ENCODE assay signal across 8 cellular contexts in genomic region chr18:51621103-51621969, GRCh38.
DNase-seq lines count a peak whose midpoint lies in the region; ATAC-seq and TF ChIP-seq lines count a peak whose summit lies in the region.

No MANE protein-coding gene starts in this region.

- H3K4me3 ChIP-seq in GM12865 (ENCODE audit: low read depth, low read length) (no peak overlapping the region), brain microvascular endothelial cell (ENCODE audit: low read depth, low read length) (no peak overlapping the region), suprapubic skin (no peak overlapping the region)

- no peaks in the 10 kb centered on the region for H3K4me1 ChIP-seq in suprapubic skin

- H3K27me3 ChIP-seq in brain microvascular endothelial cell (replicated peaks) (no peaks in the 10 kb centered on the region), suprapubic skin (peaks cover 14% of the 10 kb centered on the region)

- TF ChIP-seq CTCF in GM12865 (IDR thresholded peaks at IDR 0.05; ENCODE audit: insufficient read depth, low read depth, low read length, missing control alignments): peak; percentile 82
- peak; percentile 78 for TF ChIP-seq CTCF in brain microvascular endothelial cell (IDR thresholded peaks at IDR 0.05; ENCODE audit: low read depth, low read length, missing control alignments)
- peak; percentile 38 to 58 for TF ChIP-seq CTCF in suprapubic skin (IDR thresholded peaks at IDR 0.05)

- ATAC-seq in HG03469 (IDR thresholded peaks at IDR 0.05; ENCODE audit: unreplicated experiment) (peak; percentile 50), HG02571 (IDR thresholded peaks at IDR 0.05; ENCODE audit: unreplicated experiment) (no peak)

- TF ChIP-seq EP300 in suprapubic skin (IDR thresholded peaks at IDR 0.05): no peak

- in situ Hi-C loops in brain microvascular endothelial cell (cut with HindIII; ENCODE audit: low pct_ligation_motif_present, low sequenced_read_pairs): no loop called here

- no peaks in the 10 kb centered on the region for H3K9me3 ChIP-seq in suprapubic skin

- DNase-seq in AG08395 (ENCODE audit: low spot score) (peak; percentile 22), GM12865 (ENCODE audit: low read depth) (peak; percentile 72), NCI-H82 treated with DMSO at 0.1 percent for 48 hours (lab: John Stamatoyannopoulos, UW; ENCODE audit: unreplicated experiment) (peak; percentile 73), brain microvascular endothelial cell (peak; percentile 28), islet precursor cell (peak; percentile 72), suprapubic skin (ENCODE audit: low spot score in 2 of 2) (no peak)

- no peak for TF ChIP-seq POLR2A in suprapubic skin (IDR thresholded peaks at IDR 0.05)

- WGBS in suprapubic skin: 41% methylated on average over 14 of the region's 16 CpGs

- H3K27ac ChIP-seq in brain microvascular endothelial cell: no peak overlapping the region
- no peak overlapping the region for H3K27ac ChIP-seq in suprapubic skin

- H3K36me3 ChIP-seq in brain microvascular endothelial cell (replicated peaks) (no peaks in the 10 kb centered on the region), suprapubic skin (no peaks in the 10 kb centered on the region)

Comparison
In these comparisons a context has a peak if more than half of its experiments do, and no peak if none do; other contexts are left out.
1. DNase-seq: peak in AG08395 (single experiment), GM12865 (single experiment), NCI-H82 treated with DMSO at 0.1 percent for 48 hours (single experiment), brain microvascular endothelial cell (single experiment) and islet precursor cell (single experiment); none in suprapubic skin (0 of 2).
2. Peak in every context shown above with its lines, with median percentiles within 50 percentile points of each other: CTCF ChIP-seq.